Comparison of ENCODE assay signal across 11 cellular contexts in genomic region chr20:51422912-51423667, GRCh38.
A peak's percentile ranks its signal among the peaks of the same experiment; 100 is the strongest.
DNase-seq lines count a peak whose midpoint lies in the region; ATAC-seq, FAIRE-seq and TF ChIP-seq lines count a peak whose summit lies in the region.
"Had no signal": no experiment of that assay in that cellular context is flagged by ENCODE, and none has a peak within 500 bp of the region (broad histone marks: within the 10 kb centered on the region; RNA-seq: fewer than 3 reads in every experiment).

No MANE protein-coding gene starts in this region.

- H3K27me3 ChIP-seq in esophagus muscularis mucosa, result no peaks in the 10 kb centered on the region

- H3K4me3 Mint-ChIP-seq in activated naive CD8-positive, alpha-beta T cell treated with anti-CD3 and anti-CD28 coated beads, Interleukin-2, amount 50 U/mL, for 24 hours, result peak overlapping the region; percentile 25
- H3K4me3 Mint-ChIP-seq: neural crest cell had no signal

- in situ Hi-C loops in KBM-7 (cut with MboI; ENCODE audit: low pct_unique_long_range_greater_than_20kb, low sequenced_read_pairs), result no loop called here

- intact Hi-C loops in esophagus muscularis mucosa (cut with DNase I), result no loop called here

- H3K36me3 ChIP-seq in esophagus muscularis mucosa, result peaks cover 0 to 2% (median 0%) of the 10 kb centered on the region in 4 donors

- DNase-seq in GM12864 (ENCODE audit: low read depth), result peak; percentile 37
- DNase-seq in GM19239 (ENCODE audit: insufficient read length, low spot score), result peak; percentile 44
- no peak for DNase-seq in activated naive CD8-positive, alpha-beta T cell treated with anti-CD3 and anti-CD28 coated beads, Interleukin-2, amount 50 U/mL, for 24 hours
- DNase-seq in esophagus muscularis mucosa (ENCODE audit: extremely low spot score), result no peak
- DNase-seq in effector CD8-positive, alpha-beta T cell (lab: John Stamatoyannopoulos, UW), result no peak
- DNase-seq in KBM-7, result no peak
- no peak for DNase-seq in anterior cingulate cortex (lab: John Stamatoyannopoulos, UW)

- H3K27me3 Mint-ChIP-seq in activated naive CD8-positive, alpha-beta T cell treated with anti-CD3 and anti-CD28 coated beads, Interleukin-2, amount 50 U/mL, for 24 hours, result no peaks in the 10 kb centered on the region

- H3K4me1 ChIP-seq in esophagus muscularis mucosa, result peaks cover 3 to 16% (median 10%) of the 10 kb centered on the region in 4 donors

- H3K9me3 ChIP-seq in esophagus muscularis mucosa, result no peaks in the 10 kb centered on the region

- H3K4me3 ChIP-seq in GM12864 (ENCODE audit: low read depth, low read length), result no peak overlapping the region
- no peak overlapping the region for H3K4me3 ChIP-seq in esophagus muscularis mucosa
- H3K4me3 ChIP-seq: coronary artery had no signal

- TF ChIP-seq CTCF in GM12864 (IDR thresholded peaks at IDR 0.05; ENCODE audit: low read depth, low read length, missing control alignments) (no peak), esophagus muscularis mucosa (IDR thresholded peaks at IDR 0.05) (no peak)

- no peak for TF ChIP-seq EP300 in esophagus muscularis mucosa (IDR thresholded peaks at IDR 0.05)

- H3K9me3 Mint-ChIP-seq in activated naive CD8-positive, alpha-beta T cell treated with anti-CD3 and anti-CD28 coated beads, Interleukin-2, amount 50 U/mL, for 24 hours, result no peaks in the 10 kb centered on the region
- H3K9me3 Mint-ChIP-seq: neural crest cell had no signal

- peaks cover 77% of the 10 kb centered on the region for H3K4me1 Mint-ChIP-seq in activated naive CD8-positive, alpha-beta T cell treated with anti-CD3 and anti-CD28 coated beads, Interleukin-2, amount 50 U/mL, for 24 hours

- H3K27ac ChIP-seq in esophagus muscularis mucosa (replicated peaks in 1 of 4), result no peak overlapping the region
- H3K27ac ChIP-seq: coronary artery had no signal

- peak; percentile 48 for ATAC-seq in HG03280 (IDR thresholded peaks at IDR 0.05; ENCODE audit: unreplicated experiment)
- ATAC-seq in activated naive CD8-positive, alpha-beta T cell treated with anti-CD3 and anti-CD28 coated beads, Interleukin-2, amount 50 U/mL, for 24 hours, result peak; percentile 60

- H3K27ac Mint-ChIP-seq in activated naive CD8-positive, alpha-beta T cell treated with anti-CD3 and anti-CD28 coated beads, Interleukin-2, amount 50 U/mL, for 24 hours, result peak overlapping the region; percentile 90

- FAIRE-seq in GM19239 (lab: Jason Lieb, UNC), result no peak
- FAIRE-seq: D721Med had no signal

- 92% methylated on average over 5 of the region's 5 CpGs for WGBS in esophagus muscularis mucosa

- no peak for TF ChIP-seq POLR2A in esophagus muscularis mucosa (IDR thresholded peaks at IDR 0.05; ENCODE audit: low read depth)

- peaks cover 40% of the 10 kb centered on the region for H3K36me3 Mint-ChIP-seq in activated naive CD8-positive, alpha-beta T cell treated with anti-CD3 and anti-CD28 coated beads, Interleukin-2, amount 50 U/mL, for 24 hours (ENCODE audit: low read depth)

Comparison
In these comparisons a context has a peak if more than half of its experiments do, and no peak if none do; other contexts are left out.
1. DNase-seq: peak in GM12864 (single experiment) and GM19239 (single experiment); none in activated naive CD8-positive, alpha-beta T cell treated with anti-CD3 and anti-CD28 coated beads, Interleukin-2, amount 50 U/mL, for 24 hours (single experiment), esophagus muscularis mucosa (single experiment), effector CD8-positive, alpha-beta T cell (single experiment), KBM-7 (single experiment) and anterior cingulate cortex (0 of 58).